ENCODE assay signal across 1 cellular context in the genomic region with DNA sequence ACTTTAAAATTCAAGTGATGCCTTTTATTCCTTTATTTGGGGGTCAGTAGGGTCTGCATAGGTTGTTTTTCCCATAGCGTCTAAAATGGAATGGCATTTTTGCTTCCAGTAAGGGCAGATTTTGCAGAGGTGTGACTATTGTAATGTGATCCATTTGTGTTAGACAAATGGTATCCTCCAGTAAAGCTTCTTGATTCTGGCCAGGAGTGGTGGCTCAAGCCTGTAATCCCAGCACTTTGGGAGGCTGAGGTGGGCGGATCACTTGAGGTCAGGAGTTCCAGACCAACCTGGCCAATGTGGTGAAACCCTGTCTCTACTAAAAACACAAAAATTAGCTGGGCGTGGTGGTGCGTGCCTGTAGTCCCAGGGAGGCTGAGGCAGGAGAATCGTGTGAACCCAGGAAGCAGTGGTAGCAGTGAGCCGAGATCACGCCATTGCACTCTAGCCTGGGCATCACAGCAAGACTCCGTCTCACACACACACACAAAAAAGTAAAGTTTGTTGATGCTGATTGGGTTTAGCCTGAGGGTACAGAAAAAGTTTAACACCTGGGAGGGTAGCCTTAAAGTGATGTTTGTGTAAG.
TF ChIP-seq lines count a peak whose summit lies in the region.
"Not testable (repeated sequence)": the region's sequence is repeated elsewhere in the genome, so short reads cannot be mapped to it uniquely, and the experiment has no call there.

No MANE protein-coding gene starts in this region.

TF ChIP-seq in HepG2, 621 proteins besides CTCF, POLR2A, EP300 and RAD21:
- TF ChIP-seq ZBTB38 (CRISPR knock-in tag; IDR thresholded peaks at IDR 0.05) (0 out of 2 replicates have a peak, but pooled peaks have one; percentile 59), ZNF460 (CRISPR knock-in tag; IDR thresholded peaks at IDR 0.05; ENCODE audit: borderline replicate concordance) (peak; percentile 58; the same call in 1 of the 2 replicates), HOXA3 (CRISPR knock-in tag; IDR thresholded peaks at IDR 0.05) (peak; percentile 33; the same call in 1 of the 2 replicates), ZNF121 (CRISPR knock-in tag; IDR thresholded peaks at IDR 0.05) (peak; percentile 98), RFXANK (CRISPR knock-in tag; IDR thresholded peaks at IDR 0.05) (0 out of 2 replicates have a peak, but pooled peaks have one; percentile 40), RXRA (CRISPR knock-in tag; IDR thresholded peaks at IDR 0.05) (0 out of 2 replicates have a peak, but pooled peaks have one; percentile 13), MED1 (CRISPR knock-in tag; IDR thresholded peaks at IDR 0.05) (peak; percentile 24; the same call in 1 of the 2 replicates), NFKB2 (CRISPR knock-in tag; IDR thresholded peaks at IDR 0.05; ENCODE audit: borderline replicate concordance) (0 out of 2 replicates have a peak, but pooled peaks have one; percentile 30), NR2F6 (CRISPR knock-in tag; IDR thresholded peaks at IDR 0.05) (0 out of 2 replicates have a peak, but pooled peaks have one; percentile 16), SIX1 (CRISPR knock-in tag; IDR thresholded peaks at IDR 0.05; ENCODE audit: borderline replicate concordance) (0 out of 2 replicates have a peak, but pooled peaks have one; percentile 44), CCDC6 (CRISPR knock-in tag; IDR thresholded peaks at IDR 0.05) (0 out of 2 replicates have a peak, but pooled peaks have one; percentile 19), TEAD3 (CRISPR knock-in tag; optimal IDR thresholded peaks at IDR 0.05; ENCODE audit: borderline replicate concordance) (peak; percentile 25), ZMYM3 (CRISPR knock-in tag; IDR thresholded peaks at IDR 0.05) (peak; percentile 60)
- TF ChIP-seq, protein P1, sequence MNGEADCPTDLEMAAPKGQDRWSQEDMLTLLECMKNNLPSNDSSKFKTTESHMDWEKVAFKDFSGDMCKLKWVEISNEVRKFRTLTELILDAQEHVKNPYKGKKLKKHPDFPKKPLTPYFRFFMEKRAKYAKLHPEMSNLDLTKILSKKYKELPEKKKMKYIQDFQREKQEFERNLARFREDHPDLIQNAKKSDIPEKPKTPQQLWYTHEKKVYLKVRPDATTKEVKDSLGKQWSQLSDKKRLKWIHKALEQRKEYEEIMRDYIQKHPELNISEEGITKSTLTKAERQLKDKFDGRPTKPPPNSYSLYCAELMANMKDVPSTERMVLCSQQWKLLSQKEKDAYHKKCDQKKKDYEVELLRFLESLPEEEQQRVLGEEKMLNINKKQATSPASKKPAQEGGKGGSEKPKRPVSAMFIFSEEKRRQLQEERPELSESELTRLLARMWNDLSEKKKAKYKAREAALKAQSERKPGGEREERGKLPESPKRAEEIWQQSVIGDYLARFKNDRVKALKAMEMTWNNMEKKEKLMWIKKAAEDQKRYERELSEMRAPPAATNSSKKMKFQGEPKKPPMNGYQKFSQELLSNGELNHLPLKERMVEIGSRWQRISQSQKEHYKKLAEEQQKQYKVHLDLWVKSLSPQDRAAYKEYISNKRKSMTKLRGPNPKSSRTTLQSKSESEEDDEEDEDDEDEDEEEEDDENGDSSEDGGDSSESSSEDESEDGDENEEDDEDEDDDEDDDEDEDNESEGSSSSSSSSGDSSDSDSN (CRISPR knock-in tag; IDR thresholded peaks at IDR 0.05) = 0 out of 2 replicates have a peak, but pooled peaks have one; percentile 9
- TF ChIP-seq, protein P2, sequence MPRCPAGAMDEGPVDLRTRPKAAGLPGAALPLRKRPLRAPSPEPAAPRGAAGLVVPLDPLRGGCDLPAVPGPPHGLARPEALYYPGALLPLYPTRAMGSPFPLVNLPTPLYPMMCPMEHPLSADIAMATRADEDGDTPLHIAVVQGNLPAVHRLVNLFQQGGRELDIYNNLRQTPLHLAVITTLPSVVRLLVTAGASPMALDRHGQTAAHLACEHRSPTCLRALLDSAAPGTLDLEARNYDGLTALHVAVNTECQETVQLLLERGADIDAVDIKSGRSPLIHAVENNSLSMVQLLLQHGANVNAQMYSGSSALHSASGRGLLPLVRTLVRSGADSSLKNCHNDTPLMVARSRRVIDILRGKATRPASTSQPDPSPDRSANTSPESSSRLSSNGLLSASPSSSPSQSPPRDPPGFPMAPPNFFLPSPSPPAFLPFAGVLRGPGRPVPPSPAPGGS (CRISPR knock-in tag; IDR thresholded peaks at IDR 0.05) = 0 out of 2 replicates have a peak, but pooled peaks have one; percentile 28
- not testable (repeated sequence) for TF ChIP-seq NR2F6 (IDR thresholded peaks at IDR 0.05)
- TF ChIP-seq, protein P3, sequence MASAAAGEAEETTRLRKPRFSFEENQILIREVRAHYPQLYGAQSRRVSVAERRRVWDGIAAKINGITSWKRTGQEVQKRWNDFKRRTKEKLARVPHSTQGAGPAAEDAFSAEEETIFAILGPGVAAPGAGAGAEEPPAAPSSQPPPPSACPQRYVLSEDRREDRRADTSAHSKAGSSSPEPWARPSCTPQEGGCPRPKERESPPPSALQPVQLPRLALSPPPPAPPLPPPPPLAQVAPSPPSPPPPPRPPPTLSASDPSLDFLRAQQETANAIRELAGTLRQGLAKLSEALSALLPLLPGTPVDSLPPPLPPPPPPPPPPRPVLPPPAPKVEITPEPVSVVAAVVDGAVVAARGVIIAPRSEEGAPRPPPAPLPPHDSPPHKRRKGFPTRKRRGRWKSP (CRISPR knock-in tag; IDR thresholded peaks at IDR 0.05) = 0 out of 2 replicates have a peak, but pooled peaks have one; percentile 25
- TF ChIP-seq, protein P4, sequence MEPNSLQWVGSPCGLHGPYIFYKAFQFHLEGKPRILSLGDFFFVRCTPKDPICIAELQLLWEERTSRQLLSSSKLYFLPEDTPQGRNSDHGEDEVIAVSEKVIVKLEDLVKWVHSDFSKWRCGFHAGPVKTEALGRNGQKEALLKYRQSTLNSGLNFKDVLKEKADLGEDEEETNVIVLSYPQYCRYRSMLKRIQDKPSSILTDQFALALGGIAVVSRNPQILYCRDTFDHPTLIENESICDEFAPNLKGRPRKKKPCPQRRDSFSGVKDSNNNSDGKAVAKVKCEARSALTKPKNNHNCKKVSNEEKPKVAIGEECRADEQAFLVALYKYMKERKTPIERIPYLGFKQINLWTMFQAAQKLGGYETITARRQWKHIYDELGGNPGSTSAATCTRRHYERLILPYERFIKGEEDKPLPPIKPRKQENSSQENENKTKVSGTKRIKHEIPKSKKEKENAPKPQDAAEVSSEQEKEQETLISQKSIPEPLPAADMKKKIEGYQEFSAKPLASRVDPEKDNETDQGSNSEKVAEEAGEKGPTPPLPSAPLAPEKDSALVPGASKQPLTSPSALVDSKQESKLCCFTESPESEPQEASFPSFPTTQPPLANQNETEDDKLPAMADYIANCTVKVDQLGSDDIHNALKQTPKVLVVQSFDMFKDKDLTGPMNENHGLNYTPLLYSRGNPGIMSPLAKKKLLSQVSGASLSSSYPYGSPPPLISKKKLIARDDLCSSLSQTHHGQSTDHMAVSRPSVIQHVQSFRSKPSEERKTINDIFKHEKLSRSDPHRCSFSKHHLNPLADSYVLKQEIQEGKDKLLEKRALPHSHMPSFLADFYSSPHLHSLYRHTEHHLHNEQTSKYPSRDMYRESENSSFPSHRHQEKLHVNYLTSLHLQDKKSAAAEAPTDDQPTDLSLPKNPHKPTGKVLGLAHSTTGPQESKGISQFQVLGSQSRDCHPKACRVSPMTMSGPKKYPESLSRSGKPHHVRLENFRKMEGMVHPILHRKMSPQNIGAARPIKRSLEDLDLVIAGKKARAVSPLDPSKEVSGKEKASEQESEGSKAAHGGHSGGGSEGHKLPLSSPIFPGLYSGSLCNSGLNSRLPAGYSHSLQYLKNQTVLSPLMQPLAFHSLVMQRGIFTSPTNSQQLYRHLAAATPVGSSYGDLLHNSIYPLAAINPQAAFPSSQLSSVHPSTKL (CRISPR knock-in tag; IDR thresholded peaks at IDR 0.05) = 0 out of 2 replicates have a peak, but pooled peaks have one; percentile 2
- TF ChIP-seq, protein P5, sequence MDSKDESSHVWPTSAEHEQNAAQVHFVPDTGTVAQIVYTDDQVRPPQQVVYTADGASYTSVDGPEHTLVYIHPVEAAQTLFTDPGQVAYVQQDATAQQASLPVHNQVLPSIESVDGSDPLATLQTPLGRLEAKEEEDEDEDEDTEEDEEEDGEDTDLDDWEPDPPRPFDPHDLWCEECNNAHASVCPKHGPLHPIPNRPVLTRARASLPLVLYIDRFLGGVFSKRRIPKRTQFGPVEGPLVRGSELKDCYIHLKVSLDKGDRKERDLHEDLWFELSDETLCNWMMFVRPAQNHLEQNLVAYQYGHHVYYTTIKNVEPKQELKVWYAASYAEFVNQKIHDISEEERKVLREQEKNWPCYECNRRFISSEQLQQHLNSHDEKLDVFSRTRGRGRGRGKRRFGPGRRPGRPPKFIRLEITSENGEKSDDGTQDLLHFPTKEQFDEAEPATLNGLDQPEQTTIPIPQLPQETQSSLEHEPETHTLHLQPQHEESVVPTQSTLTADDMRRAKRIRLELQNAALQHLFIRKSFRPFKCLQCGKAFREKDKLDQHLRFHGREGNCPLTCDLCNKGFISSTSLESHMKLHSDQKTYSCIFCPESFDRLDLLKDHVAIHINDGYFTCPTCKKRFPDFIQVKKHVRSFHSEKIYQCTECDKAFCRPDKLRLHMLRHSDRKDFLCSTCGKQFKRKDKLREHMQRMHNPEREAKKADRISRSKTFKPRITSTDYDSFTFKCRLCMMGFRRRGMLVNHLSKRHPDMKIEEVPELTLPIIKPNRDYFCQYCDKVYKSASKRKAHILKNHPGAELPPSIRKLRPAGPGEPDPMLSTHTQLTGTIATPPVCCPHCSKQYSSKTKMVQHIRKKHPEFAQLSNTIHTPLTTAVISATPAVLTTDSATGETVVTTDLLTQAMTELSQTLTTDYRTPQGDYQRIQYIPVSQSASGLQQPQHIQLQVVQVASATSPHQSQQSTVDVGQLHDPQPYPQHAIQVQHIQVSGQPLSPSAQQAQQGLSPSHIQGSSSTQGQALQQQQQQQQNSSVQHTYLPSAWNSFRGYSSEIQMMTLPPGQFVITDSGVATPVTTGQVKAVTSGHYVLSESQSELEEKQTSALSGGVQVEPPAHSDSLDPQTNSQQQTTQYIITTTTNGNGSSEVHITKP (CRISPR knock-in tag; IDR thresholded peaks at IDR 0.05; ENCODE audit: low read depth) = 0 out of 2 replicates have a peak, but pooled peaks have one; percentile 39
